ENCODE assay signal across 27 cellular contexts in the genomic region with DNA sequence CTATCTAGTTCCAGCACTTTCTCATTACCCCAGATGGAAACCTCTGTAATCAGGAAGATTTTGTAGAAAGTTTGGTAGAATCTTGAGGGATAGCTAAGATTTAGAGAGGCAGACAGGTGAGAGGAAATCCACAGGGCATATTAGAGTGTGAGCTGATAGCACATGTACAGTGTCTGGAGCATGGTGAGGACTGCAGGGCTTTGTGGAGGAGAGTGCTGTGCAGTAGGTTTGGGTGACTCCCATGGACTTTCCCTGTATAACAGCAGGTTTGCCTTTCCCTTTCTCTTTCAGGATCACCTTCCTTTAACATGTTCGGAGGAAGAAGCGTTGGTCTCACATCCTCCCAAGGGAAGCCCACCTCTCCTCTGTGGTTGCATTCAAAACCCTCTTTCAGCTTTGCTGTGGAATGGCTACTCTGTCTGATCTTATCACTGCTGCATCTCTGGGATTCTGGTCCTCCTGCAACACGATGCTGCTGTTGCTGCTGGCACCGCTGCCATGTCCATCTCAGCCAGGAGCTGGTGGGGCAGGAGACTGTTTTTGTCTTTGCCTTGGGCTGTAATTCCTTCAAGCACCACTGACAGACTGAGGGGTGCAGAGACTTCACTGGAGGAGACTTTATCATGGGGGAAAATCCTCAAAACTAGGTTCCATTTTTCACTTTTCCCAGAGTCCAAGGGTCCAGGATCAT. TPM values are rescaled to one million over a fixed set of nuclear protein-coding genes. Genes with fewer than 3 reads are reported as not detected.
"Had no signal": no experiment of that assay in that cellular context is flagged by ENCODE, and none has a peak within 500 bp of the region (broad histone marks: within the 10 kb centered on the region; RNA-seq: fewer than 3 reads in every experiment).

No MANE protein-coding gene starts in this region.

- H3K4me2 ChIP-seq: KMS-11 had no signal

- FAIRE-seq: bronchial epithelial cell, TTC549 had no signal

- H3K27ac ChIP-seq: adrenal gland, KMS-11, SJCRH30 had no signal

- ATAC-seq: activated CD4-positive, alpha-beta T cell treated with anti-CD3 and anti-CD28 coated beads for 36 hours; activated CD4-positive, CD25-positive, alpha-beta regulatory T cell treated with anti-CD3 and anti-CD28 coated beads, Interleukin-2, amount 50 U/mL, for 24 hours; activated CD8-positive, alpha-beta T cell treated with anti-CD3 and anti-CD28 coated beads, Interleukin-2, amount 10 ng/mL, durations not matched to agents 7 days and 5 days; activated naive CD4-positive, alpha-beta T cell treated with anti-CD3 and anti-CD28 coated beads, Interleukin-2, amount 50 U/mL, for 72 hours; Panc1 had no signal

- H3K4me1 ChIP-seq: adrenal gland, SJCRH30 had no signal

- H3K4me3 ChIP-seq: adrenal gland, SJCRH30 had no signal

- H3K9me3 ChIP-seq: adrenal gland, SJCRH30 had no signal

- H3K27me3 ChIP-seq: adrenal gland, SJCRH30 had no signal

- H3K9ac ChIP-seq: KMS-11 had no signal

- H3K36me3 ChIP-seq: adrenal gland, SJCRH30 had no signal

- DNase-seq: activated CD4-positive, alpha-beta T cell treated with anti-CD3 and anti-CD28 coated beads for 36 hours; activated CD4-positive, alpha-beta T cell treated with anti-CD3 and anti-CD28 coated beads, Interleukin-2, amount 10 ng/mL, durations not matched to agents 7 days and 5 days; activated CD4-positive, alpha-beta T cell treated with anti-CD3 and anti-CD28 coated beads, Interleukin-2, amount 50 U/mL, for 48 hours; activated CD8-positive, alpha-beta T cell treated with anti-CD3 and anti-CD28 coated beads, Interleukin-2, amount 10 ng/mL, durations not matched to agents 7 days and 5 days; activated gamma-delta T cell; activated naive CD4-positive, alpha-beta T cell treated with anti-CD3 and anti-CD28 coated beads for 36 hours; activated T-cell treated with anti-CD3 and anti-CD28 coated beads, Interleukin-2, amount 50 U/mL, for 24 hours; adrenal gland; caudate nucleus; cerebellar nuclear complex; MM.1S; MV-4-11; NCI-H1092; NCI-H1436 treated with DMSO at 0.1 percent for 48 hours; NCI-H1694 treated with DMSO at 0.1 percent for 48 hours; NCI-H2029; NCI-H345; NCI-H524 treated with DMSO at 0.1 percent for 48 hours; SHP77; SJCRH30; SW 1271 had no signal

RNA-seq across cellular contexts. Expression of a gene that starts 7.8 kb away (rescaled TPM):
- total RNA-seq: bronchial epithelial cell had no signal
